Comparison of ENCODE assay signal across 1 cellular context in the genomic region with DNA sequence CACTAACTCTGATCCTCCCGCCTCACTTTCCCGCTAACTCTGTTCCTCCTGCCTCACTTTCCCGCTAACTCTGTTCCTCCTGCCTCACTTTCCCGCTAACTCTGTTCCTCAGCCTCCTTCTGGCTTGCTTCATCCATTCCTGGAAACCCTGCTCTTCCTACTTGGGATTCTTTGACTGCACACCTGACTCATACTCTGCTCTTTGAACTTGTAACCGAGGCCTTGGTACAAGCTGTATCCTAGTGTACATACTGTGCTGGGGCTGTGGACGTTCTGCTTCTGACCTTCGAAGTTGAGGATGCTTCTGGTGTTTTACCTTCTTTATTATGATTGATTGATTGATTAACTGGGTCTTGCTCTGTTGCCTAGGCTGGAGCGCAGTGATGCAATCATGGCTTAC.
TF ChIP-seq lines count a peak whose summit lies in the region.

No MANE protein-coding gene starts in this region.

TF ChIP-seq in HepG2, 621 proteins besides CTCF, POLR2A, EP300 and RAD21 (continued from another document):
- TF ChIP-seq, protein P1, sequence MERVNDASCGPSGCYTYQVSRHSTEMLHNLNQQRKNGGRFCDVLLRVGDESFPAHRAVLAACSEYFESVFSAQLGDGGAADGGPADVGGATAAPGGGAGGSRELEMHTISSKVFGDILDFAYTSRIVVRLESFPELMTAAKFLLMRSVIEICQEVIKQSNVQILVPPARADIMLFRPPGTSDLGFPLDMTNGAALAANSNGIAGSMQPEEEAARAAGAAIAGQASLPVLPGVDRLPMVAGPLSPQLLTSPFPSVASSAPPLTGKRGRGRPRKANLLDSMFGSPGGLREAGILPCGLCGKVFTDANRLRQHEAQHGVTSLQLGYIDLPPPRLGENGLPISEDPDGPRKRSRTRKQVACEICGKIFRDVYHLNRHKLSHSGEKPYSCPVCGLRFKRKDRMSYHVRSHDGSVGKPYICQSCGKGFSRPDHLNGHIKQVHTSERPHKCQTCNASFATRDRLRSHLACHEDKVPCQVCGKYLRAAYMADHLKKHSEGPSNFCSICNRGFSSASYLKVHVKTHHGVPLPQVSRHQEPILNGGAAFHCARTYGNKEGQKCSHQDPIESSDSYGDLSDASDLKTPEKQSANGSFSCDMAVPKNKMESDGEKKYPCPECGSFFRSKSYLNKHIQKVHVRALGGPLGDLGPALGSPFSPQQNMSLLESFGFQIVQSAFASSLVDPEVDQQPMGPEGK (CRISPR knock-in tag; IDR thresholded peaks at IDR 0.05), result no peak
- 0 out of 2 replicates have a peak, but pooled peaks have one; percentile 6 for TF ChIP-seq CEBPB (IDR thresholded peaks at IDR 0.05; ENCODE audit: borderline replicate concordance, low read depth, low read length)
- TF ChIP-seq, protein P2, sequence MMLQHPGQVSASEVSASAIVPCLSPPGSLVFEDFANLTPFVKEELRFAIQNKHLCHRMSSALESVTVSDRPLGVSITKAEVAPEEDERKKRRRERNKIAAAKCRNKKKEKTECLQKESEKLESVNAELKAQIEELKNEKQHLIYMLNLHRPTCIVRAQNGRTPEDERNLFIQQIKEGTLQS (CRISPR knock-in tag; IDR thresholded peaks at IDR 0.05), result no peak
